8 cellular contexts compared by ENCODE assay signal in genomic region chr17:16666907-16667636, GRCh38. TPM values are rescaled to one million over a fixed set of nuclear protein-coding genes. Genes with fewer than 3 reads are reported as not detected.
DNase-seq lines count a peak whose midpoint lies in the region; ATAC-seq and TF ChIP-seq lines count a peak whose summit lies in the region.
"Not testable (repeated sequence)": the region's sequence is repeated elsewhere in the genome, so short reads cannot be mapped to it uniquely, and the experiment has no call there.

No MANE protein-coding gene starts in this region.

- TF ChIP-seq CTCF in AG04449 (IDR thresholded peaks at IDR 0.05; ENCODE audit: insufficient read depth, low read length, missing control alignments); HFF-Myc (IDR thresholded peaks at IDR 0.05; ENCODE audit: low read depth, low read length, missing control alignments); astrocyte of the spinal cord (IDR thresholded peaks at IDR 0.05; ENCODE audit: low read depth, low read length); esophagus muscularis mucosa (IDR thresholded peaks at IDR 0.05); spleen (IDR thresholded peaks at IDR 0.05 in 8 of 11, conservative IDR thresholded peaks at IDR 0.05 in 3 of 11): not testable (repeated sequence)

- not testable (repeated sequence) for TF ChIP-seq POLR2A in esophagus muscularis mucosa (IDR thresholded peaks at IDR 0.05; ENCODE audit: low read depth); spleen (IDR thresholded peaks at IDR 0.05)

- not testable (repeated sequence) for TF ChIP-seq EP300 in esophagus muscularis mucosa (IDR thresholded peaks at IDR 0.05)

- peak; percentile 24 to 43 for ATAC-seq in natural killer cell treated with Interleukin-12 subunit alpha and Interleukin-12 subunit beta and Interleukin-15 and Interleukin-18, amount 100 ng/mL, for 72 hours

- peaks cover 43% of the 10 kb centered on the region for H3K27me3 Mint-ChIP-seq in T-helper 2 cell treated with Interferon-gamma antibody and Interleukin-4, amounts not matched to agents 5 μg/mL and 100 μg/mL, for 36 hours (ENCODE audit: low read depth)
- H3K27me3 Mint-ChIP-seq in natural killer cell treated with Interleukin-12 subunit alpha and Interleukin-12 subunit beta and Interleukin-15 and Interleukin-18, amount 100 ng/mL, for 72 hours: peaks cover 8 to 30% of the 10 kb centered on the region in 2 donors

- H3K36me3 Mint-ChIP-seq in T-helper 2 cell treated with Interferon-gamma antibody and Interleukin-4, amounts not matched to agents 5 μg/mL and 100 μg/mL, for 36 hours (ENCODE audit: low read depth); natural killer cell treated with Interleukin-12 subunit alpha and Interleukin-12 subunit beta and Interleukin-15 and Interleukin-18, amount 100 ng/mL, for 72 hours: not testable (repeated sequence)

- not testable (repeated sequence) for H3K9ac ChIP-seq in iPS-18a (ENCODE audit: low read length)

- H3K36me3 ChIP-seq in esophagus muscularis mucosa; iPS-18a (ENCODE audit: control insufficient read depth, low read depth, low read length); spleen: not testable (repeated sequence)

- CTCF ChIA-PET in AG04449 (lab: Yijun Ruan, JAX): not testable (repeated sequence)

- peak overlapping the region; percentile 29 for H3K4me3 ChIP-seq in AG04449 (ENCODE audit: low read depth, low read length)
- peak overlapping the region; percentile 42 for H3K4me3 ChIP-seq in HFF-Myc (replicated peaks; ENCODE audit: low read depth, low read length)
- peak overlapping the region; percentile 30 for H3K4me3 ChIP-seq in astrocyte of the spinal cord (ENCODE audit: low read depth, low read length)
- peak overlapping the region; percentile 50 to 60 (median 53) for H3K4me3 ChIP-seq in esophagus muscularis mucosa
- peak overlapping the region; percentile 30 for H3K4me3 ChIP-seq in iPS-18a (ENCODE audit: low read length)
- peak overlapping the region in 6 of 8 donors; percentile 19 to 59 (median 24) for H3K4me3 ChIP-seq in spleen

- peak overlapping the region; percentile 21 for H3K4me3 Mint-ChIP-seq in T-helper 2 cell treated with Interferon-gamma antibody and Interleukin-4, amounts not matched to agents 5 μg/mL and 100 μg/mL, for 36 hours
- H3K4me3 Mint-ChIP-seq in natural killer cell treated with Interleukin-12 subunit alpha and Interleukin-12 subunit beta and Interleukin-15 and Interleukin-18, amount 100 ng/mL, for 72 hours: peak overlapping the region; percentile 70

- POLR2A ChIA-PET in AG04449 (lab: Yijun Ruan, JAX): not testable (repeated sequence)

- H3K9me3 ChIP-seq in esophagus muscularis mucosa; iPS-18a (ENCODE audit: control insufficient read depth, low read depth, low read length); spleen: not testable (repeated sequence)

- H3K27ac ChIP-seq in esophagus muscularis mucosa (replicated peaks in 1 of 4); iPS-18a (ENCODE audit: low read length); spleen: not testable (repeated sequence)

- DNase-seq in AG04449 (ENCODE audit: low read depth, low spot score); HFF-Myc (ENCODE audit: extremely low read depth, low read depth); T-helper 2 cell treated with Interferon-gamma antibody and Interleukin-4, amounts not matched to agents 5 μg/mL and 100 μg/mL, for 36 hours (ENCODE audit: low spot score); astrocyte of the spinal cord (ENCODE audit: low read depth, low spot score); esophagus muscularis mucosa (ENCODE audit: extremely low spot score); natural killer cell treated with Interleukin-12 subunit alpha and Interleukin-12 subunit beta and Interleukin-15 and Interleukin-18, amount 100 ng/mL, for 72 hours (ENCODE audit: low spot score); spleen: not testable (repeated sequence)

- intact Hi-C loops in esophagus muscularis mucosa (cut with DNase I); spleen (cut with DNase I; ENCODE audit: low total_unique reads): not testable (repeated sequence)

- H3K4me1 ChIP-seq in esophagus muscularis mucosa: peaks cover 5 to 10% (median 10%) of the 10 kb centered on the region in 4 donors
- H3K4me1 ChIP-seq in iPS-18a (ENCODE audit: control insufficient read depth, low read depth, low read length): not testable (repeated sequence)
- peaks cover 0 to 11% (median 3%) of the 10 kb centered on the region in 6 donors for H3K4me1 ChIP-seq in spleen

- in situ Hi-C loops in astrocyte of the spinal cord (cut with HindIII; ENCODE audit: low sequenced_read_pairs): not testable (repeated sequence)

- H3K27me3 ChIP-seq in esophagus muscularis mucosa (peaks cover 0 to 56% (median 14%) of the 10 kb centered on the region in 4 donors), spleen (replicated peaks in 1 of 7) (peaks cover 0 to 54% (median 20%) of the 10 kb centered on the region in 7 donors)
- H3K27me3 ChIP-seq in iPS-18a (ENCODE audit: control insufficient read depth, insufficient read depth, low read length): not testable (repeated sequence)

- not testable (repeated sequence) for H3K4me1 Mint-ChIP-seq in T-helper 2 cell treated with Interferon-gamma antibody and Interleukin-4, amounts not matched to agents 5 μg/mL and 100 μg/mL, for 36 hours (ENCODE audit: low read depth); natural killer cell treated with Interleukin-12 subunit alpha and Interleukin-12 subunit beta and Interleukin-15 and Interleukin-18, amount 100 ng/mL, for 72 hours (ENCODE audit: low read depth in 2 of 2)

- not testable (repeated sequence) for H3K27ac Mint-ChIP-seq in T-helper 2 cell treated with Interferon-gamma antibody and Interleukin-4, amounts not matched to agents 5 μg/mL and 100 μg/mL, for 36 hours; natural killer cell treated with Interleukin-12 subunit alpha and Interleukin-12 subunit beta and Interleukin-15 and Interleukin-18, amount 100 ng/mL, for 72 hours

- H3K9me3 Mint-ChIP-seq in T-helper 2 cell treated with Interferon-gamma antibody and Interleukin-4, amounts not matched to agents 5 μg/mL and 100 μg/mL, for 36 hours; natural killer cell treated with Interleukin-12 subunit alpha and Interleukin-12 subunit beta and Interleukin-15 and Interleukin-18, amount 100 ng/mL, for 72 hours: not testable (repeated sequence)

- WGBS in esophagus muscularis mucosa: 2% methylated on average over 26 of the region's 61 CpGs
- WGBS in spleen, 5 donors: 3 to 9% (median 3%) methylated on average over 53 to 61 of the region's 61 CpGs

RNA-seq across cellular contexts. Expression of gene ZNF624, which starts 13.4 kb away (rescaled TPM):
- 1 to 10 TPM; 1.2 to 4.5 (median 2.5) TPM for total RNA-seq in esophagus muscularis mucosa
- 1 to 10 TPM; 4.2 TPM for total RNA-seq in natural killer cell treated with Interleukin-12 subunit alpha and Interleukin-12 subunit beta and Interleukin-15 and Interleukin-18, amount 100 ng/mL, for 72 hours
- 10 to 100 TPM in 3 of 7 donors, 1 to 10 TPM in 4; 7.9 to 19.8 (median 9.1) TPM for total RNA-seq in spleen
- 1 to 10 TPM; 1.3 to 2.7 (median 1.5) TPM for polyA plus RNA-seq in spleen

RNA-seq across cellular contexts. Expression of gene CCDC144A, which starts 23.0 kb away (rescaled TPM):
- total RNA-seq in esophagus muscularis mucosa (1 to 10 TPM in 3 of 4 donors, under 1 TPM in 1; 0.58 to 7.5 (median 3.6) TPM), spleen (10 to 100 TPM in 2 of 7 donors, 1 to 10 TPM in 5; 1.0 to 14.3 (median 6.8) TPM)
- total RNA-seq in natural killer cell treated with Interleukin-12 subunit alpha and Interleukin-12 subunit beta and Interleukin-15 and Interleukin-18, amount 100 ng/mL, for 72 hours: 1 to 10 TPM; 1.5 to 6.1 TPM
- under 1 TPM; 0.09 to 0.22 (median 0.15) TPM for polyA plus RNA-seq in spleen
